In the genomic region with DNA sequence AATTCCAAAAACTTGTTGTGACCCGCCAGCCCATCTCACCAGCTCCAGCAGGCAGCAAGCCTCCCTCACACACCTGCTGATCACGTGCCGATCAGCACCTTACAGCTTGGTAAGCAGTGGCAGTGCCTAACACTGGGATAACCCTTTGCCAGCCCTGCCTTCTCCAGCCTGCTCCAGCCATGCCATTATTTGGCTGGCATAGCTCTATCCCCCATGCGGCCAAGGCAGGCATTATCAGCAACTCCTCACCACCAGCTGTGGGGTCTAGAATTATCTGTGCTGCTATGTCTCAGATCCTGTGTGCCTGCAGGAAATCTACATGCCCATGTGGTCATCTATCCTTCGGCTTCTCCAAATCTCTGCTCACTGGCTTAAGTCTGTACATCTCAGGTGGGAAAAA, we compare ENCODE assay signal across 18 cellular contexts.
"Had no signal": no experiment of that assay in that cellular context is flagged by ENCODE, and none has a peak within 500 bp of the region (broad histone marks: within the 10 kb centered on the region; RNA-seq: fewer than 3 reads in every experiment).

No MANE protein-coding gene starts in this region.

- H3K36me3 ChIP-seq: adrenal gland, gastroesophageal sphincter, heart left ventricle, neural progenitor cell, prostate gland, right atrium auricular region, thyroid gland had no signal

- H3K27me3 ChIP-seq: adrenal gland, right atrium auricular region, thyroid gland had no signal

- FAIRE-seq: astrocyte had no signal

- ATAC-seq: activated naive CD4-positive, alpha-beta T cell treated with anti-CD3 and anti-CD28 coated beads, Interleukin-2, amount 50 U/mL, for 72 hours; activated T-cell treated with anti-CD3 and anti-CD28 coated beads, Interleukin-2, amount 50 U/mL, for 72 hours; gastroesophageal sphincter; heart left ventricle had no signal

- H3K27ac ChIP-seq: adrenal gland, gastroesophageal sphincter, heart left ventricle, neural progenitor cell, prostate gland, right atrium auricular region, thyroid gland had no signal

- H3K4me2 ChIP-seq: neural progenitor cell had no signal

- H3K4me3 ChIP-seq: adrenal gland, gastroesophageal sphincter, heart left ventricle, neural progenitor cell, prostate gland, right atrium auricular region, thyroid gland had no signal

- H3K9ac ChIP-seq: neural progenitor cell had no signal

- H2AFZ ChIP-seq: neural progenitor cell had no signal

- DNase-seq: activated CD4-positive, CD25-positive, alpha-beta regulatory T cell treated with anti-CD3 and anti-CD28 coated beads, Interleukin-2, amount 50 U/mL, for 72 hours; activated effector memory CD4-positive, alpha-beta T cell treated with anti-CD3 and anti-CD28 coated beads, Interleukin-2, amount 50 U/mL, for 16 hours; activated T-cell treated with anti-CD3 and anti-CD28 coated beads, Interleukin-2, amount 50 U/mL, for 72 hours; adrenal gland; cerebellar nuclear complex; cortex of kidney; heart left ventricle; kidney glomerular epithelial cell; naive B cell; stimulated activated CD4-positive, alpha-beta T cell treated with anti-CD3 and anti-CD28 coated beads, Interleukin-2, amount 100 ng/mL, for 24 hours; stimulated activated naive CD4-positive, alpha-beta T cell treated with Interleukin-2 at 50 U/mL for 16 hours; thyroid gland had no signal

- H3K9me3 ChIP-seq: adrenal gland, gastroesophageal sphincter, heart left ventricle, prostate gland, right atrium auricular region, thyroid gland had no signal

- H3K4me1 ChIP-seq: adrenal gland, gastroesophageal sphincter, heart left ventricle, prostate gland, right atrium auricular region, thyroid gland had no signal
